In genomic region chr16:70563571-70563970, GRCh38 we compare ENCODE assay signal across 26 cellular contexts. TPM values are rescaled to one million over a fixed set of nuclear protein-coding genes. Genes with fewer than 3 reads are reported as not detected.
A peak's percentile ranks its signal among the peaks of the same experiment; 100 is the strongest.
DNase-seq lines count a peak whose midpoint lies in the region; ATAC-seq, FAIRE-seq and TF ChIP-seq lines count a peak whose summit lies in the region.
"Had no signal": no experiment of that assay in that cellular context is flagged by ENCODE, and none has a peak within 500 bp of the region (broad histone marks: within the 10 kb centered on the region; RNA-seq: fewer than 3 reads in every experiment).

No MANE protein-coding gene starts in this region.

- H4K91ac ChIP-seq in H1 (replicated peaks; ENCODE audit: insufficient read length, low read length): no peak overlapping the region

- TF ChIP-seq CTCF in MCF 10A (IDR thresholded peaks at IDR 0.05; ENCODE audit: unreplicated experiment) (no peak), mammary epithelial cell (conservative IDR thresholded peaks at IDR 0.05 in 1 of 2, IDR thresholded peaks at IDR 0.05 in 1 of 2; ENCODE audit: extremely low read depth in 1 of 2, insufficient read depth in 1 of 2, low read depth in 1 of 2, low read length in 2 of 2) (no peak), H1 (IDR thresholded peaks at IDR 0.05; ENCODE audit: control extremely low read depth in 1 of 3, insufficient read depth in 1 of 3, low read depth in 1 of 3, low read length in 3 of 3) (no peak)

- H2BK120ac ChIP-seq in H1 (replicated peaks; ENCODE audit: low read depth, low read length): no peak overlapping the region

- 0 out of 3 replicates have a peak, but pooled peaks of 1 of the 2 experiments have one; percentile 13 for TF ChIP-seq POLR2A in H1 (IDR thresholded peaks at IDR 0.05; ENCODE audit: control extremely low read depth in 1 of 2, low read depth in 2 of 2, low read length in 2 of 2)

- CTCF ChIA-PET in MCF 10A (lab: Yijun Ruan, JAX): interaction anchor here (0.6 to 3.7 kb wide), 4 partner anchors 10 to 208 kb away, joined by 3 to 22 read pairs (median 8); no protein-coding TSS in a partner anchor
- CTCF ChIA-PET in mammary epithelial cell (lab: Charles Lee; ENCODE audit: low non-redundant PET): no interaction called here
- CTCF ChIA-PET in H1 (lab: Charles Lee; ENCODE audit: partially characterized antibody): interaction anchor here (1.1 to 4.5 kb wide), 6 partner anchors 10 to 194 kb away, joined by 3 to 25 read pairs (median 7); no protein-coding TSS in a partner anchor

- no peak overlapping the region for H3K9ac ChIP-seq in mammary epithelial cell (ENCODE audit: insufficient read depth, low read length)
- H3K9ac ChIP-seq in H1 (replicated peaks in 1 of 4; ENCODE audit: extremely low read depth in 1 of 4, low read depth in 3 of 4, low read length in 3 of 4): no peak overlapping the region
- H3K9ac ChIP-seq: SK-N-SH had no signal

- dilution Hi-C loops in mammary epithelial cell (cut with HindIII; ENCODE audit: low sequenced_read_pairs): loop anchor here (10.0 kb wide), 2 partner anchors 111 to 199 kb away; no protein-coding TSS in a partner anchor

- H3K27ac ChIP-seq in mammary epithelial cell (ENCODE audit: insufficient read depth, low read depth, low read length) (no peak overlapping the region), H1 (ENCODE audit: low read depth, low read length) (no peak overlapping the region)
- no peak overlapping the region for H3K27ac ChIP-seq in effector memory CD4-positive, alpha-beta T cell (ENCODE audit: insufficient read depth, low read length, poor library complexity, severe bottlenecking)
- H3K27ac ChIP-seq: tibial artery, VCaP had no signal

- no peak overlapping the region for H2BK12ac ChIP-seq in H1 (ENCODE audit: low read depth, low read length)

- no peak for FAIRE-seq in H1 (lab: Jason Lieb, UNC)
- FAIRE-seq in HTR-8/SVneo (lab: Jason Lieb, UNC): no peak

- H3K27me3 Mint-ChIP-seq in MCF 10A (ENCODE audit: insufficient read depth, unreplicated experiment): no peaks in the 10 kb centered on the region
- H3K27me3 Mint-ChIP-seq: CD4-positive, CD25-positive, alpha-beta regulatory T cell; memory B cell had no signal

- no peak overlapping the region for H3K4me3 Mint-ChIP-seq in MCF 10A (ENCODE audit: unreplicated experiment)
- H3K4me3 Mint-ChIP-seq: CD4-positive, CD25-positive, alpha-beta regulatory T cell; memory B cell had no signal

- no peak for TF ChIP-seq EP300 in H1 (IDR thresholded peaks at IDR 0.05; ENCODE audit: borderline replicate concordance in 1 of 2, low read depth in 2 of 2, low read length in 2 of 2)

- H3K79me1 ChIP-seq in H1 (ENCODE audit: low read depth, low read length): peaks cover 2% of the 10 kb centered on the region; the same call in 1 of the 2 replicates

- H3K18ac ChIP-seq in H1 (ENCODE audit: extremely low read depth, low read length): no peak overlapping the region

- H3K4me3 ChIP-seq in mammary epithelial cell (replicated peaks in 1 of 3; ENCODE audit: insufficient read depth in 1 of 3, low read depth in 2 of 3, low read length in 3 of 3) (no peak overlapping the region), H1 (ENCODE audit: extremely low read depth in 1 of 4, insufficient read depth in 2 of 4, low read depth in 3 of 4, low read length in 4 of 4) (no peak overlapping the region)
- no peak overlapping the region for H3K4me3 ChIP-seq in effector memory CD4-positive, alpha-beta T cell (ENCODE audit: insufficient read depth, low read depth, low read length, poor library complexity, severe bottlenecking)
- H3K4me3 ChIP-seq: tibial artery had no signal

- in situ Hi-C loops in mammary epithelial cell (cut with MboI; ENCODE audit: low sequenced_read_pairs in 2 of 2): no loop called here

- TF ChIP-seq RAD21 in H1 (IDR thresholded peaks at IDR 0.05 in 1 of 2, conservative IDR thresholded peaks at IDR 0.05 in 1 of 2; ENCODE audit: low read depth in 2 of 2, low read length in 2 of 2): no peak

- DNase-seq in MCF 10A (ENCODE audit: unreplicated experiment) (peak; percentile 87), mammary epithelial cell (no peak), H1 (ENCODE audit: low read depth in 1 of 2, low spot score in 2 of 2) (no peak), iris pigment epithelial cell (ENCODE audit: low read depth) (peak; percentile 42), mucosa of gallbladder (ENCODE audit: low spot score) (no peak), HTR-8/SVneo (ENCODE audit: insufficient read length, low spot score) (no peak)
- no peak for DNase-seq in effector memory CD4-positive, alpha-beta T cell
- DNase-seq: activated CD4-positive, alpha-beta T cell treated with anti-CD3 and anti-CD28 coated beads, Interleukin-2, amount 50 U/mL, for 4 hours; activated gamma-delta T cell treated with Interleukin-2 at 50 U/mL for 16 hours; amniotic stem cell; caudate nucleus; CD4-positive, CD25-positive, alpha-beta regulatory T cell; dermis blood vessel endothelial cell; IMR-90; NCI-H1417 treated with DMSO at 0.1 percent for 48 hours; NCI-H2171; NCI-H524 treated with DMSO at 0.1 percent for 48 hours; nucleus accumbens; SK-N-SH; stimulated activated CD4-positive, alpha-beta T cell treated with anti-CD3 and anti-CD28 coated beads, Interleukin-4, amount 100 ng/mL, for 1 hour; stimulated activated naive CD4-positive, alpha-beta T cell; T-helper 2 cell; tibial artery had no signal

- H3K27me3 ChIP-seq in mammary epithelial cell (ENCODE audit: insufficient read depth, low read length): no peaks in the 10 kb centered on the region
- no peaks in the 10 kb centered on the region for H3K27me3 ChIP-seq in H1 (replicated peaks in 1 of 4; ENCODE audit: control insufficient read depth in 3 of 4, extremely low read depth in 1 of 4, insufficient read depth in 3 of 4, low read length in 3 of 4)
- H3K27me3 ChIP-seq in effector memory CD4-positive, alpha-beta T cell (replicated peaks; ENCODE audit: control insufficient read depth, insufficient read depth, low read length, poor library complexity, severe bottlenecking): no peaks in the 10 kb centered on the region
- H3K27me3 ChIP-seq: tibial artery had no signal

- H3K36me3 ChIP-seq in mammary epithelial cell (ENCODE audit: insufficient read depth, low read length): peaks cover 67% of the 10 kb centered on the region
- peaks cover 73 to 100% (median 94%) of the 10 kb centered on the region in 4 experiments for H3K36me3 ChIP-seq in H1 (ENCODE audit: control insufficient read depth in 2 of 4, insufficient read depth in 4 of 4, low read length in 3 of 4)
- H3K36me3 ChIP-seq in effector memory CD4-positive, alpha-beta T cell (ENCODE audit: control insufficient read depth, insufficient read depth, low read length): peaks cover 96% of the 10 kb centered on the region

- H3K4me1 ChIP-seq in mammary epithelial cell (ENCODE audit: insufficient read depth, low read length): peaks cover 26% of the 10 kb centered on the region
- no peaks in the 10 kb centered on the region for H3K4me1 ChIP-seq in H1 (replicated peaks in 1 of 4; ENCODE audit: control insufficient read depth in 3 of 4, insufficient read depth in 4 of 4, low read length in 3 of 4)
- no peaks in the 10 kb centered on the region for H3K4me1 ChIP-seq in effector memory CD4-positive, alpha-beta T cell (ENCODE audit: control insufficient read depth, insufficient read depth, low read length, poor library complexity, severe bottlenecking)
- H3K4me1 ChIP-seq: tibial artery had no signal

- ATAC-seq in HG03432 (IDR thresholded peaks at IDR 0.05; ENCODE audit: unreplicated experiment): no peak

- no peaks in the 10 kb centered on the region for H3K9me3 ChIP-seq in mammary epithelial cell (replicated peaks; ENCODE audit: insufficient read depth, low read length)
- H3K9me3 ChIP-seq in H1 (ENCODE audit: insufficient read depth in 2 of 2, low read depth in 1 of 2, low read length in 1 of 2): no peaks in the 10 kb centered on the region
- H3K9me3 ChIP-seq in effector memory CD4-positive, alpha-beta T cell (ENCODE audit: control insufficient read depth, low read length): no peaks in the 10 kb centered on the region
- H3K9me3 ChIP-seq: SK-N-SH, tibial artery had no signal

- H3K14ac ChIP-seq in H1 (ENCODE audit: insufficient read length): no peak overlapping the region

- intact Hi-C loops in MCF 10A (cut with micrococcal nuclease) (no loop called here), mammary epithelial cell (cut with micrococcal nuclease) (no loop called here)

- no peak overlapping the region for H3K56ac ChIP-seq in H1 (replicated peaks; ENCODE audit: insufficient read length, low read depth, low read length)

- H4K5ac ChIP-seq in H1 (ENCODE audit: insufficient read length, low read depth, low read length): no peak overlapping the region

- H2BK5ac ChIP-seq in H1 (ENCODE audit: low read depth, low read length): no peak overlapping the region

- no peaks in the 10 kb centered on the region for H3K23me2 ChIP-seq in H1 (ENCODE audit: low read depth, low read length)

- H3K23ac ChIP-seq in H1 (ENCODE audit: insufficient read length): no peak overlapping the region

- no TSS peak for BruUV-seq in MCF 10A (replicated peaks; lab: Mats Ljungman, UMichigan)
- BruUV-seq in mammary epithelial cell (replicated peaks; lab: Mats Ljungman, UMichigan): no TSS peak

- H4K8ac ChIP-seq in H1 (ENCODE audit: extremely low read depth, insufficient read depth, low read length): peak overlapping the region; percentile 22; the same call in 1 of the 2 replicates

- 69% methylated on average over 5 of the region's 6 CpGs for WGBS in mammary epithelial cell (ENCODE audit: low coverage, missing lambda C conversion rate)
- WGBS in H1 (ENCODE audit: extremely low coverage in 1 of 2, insufficient coverage in 1 of 2, insufficient read length in 1 of 2, insufficient replicate concordance in 2 of 2, low coverage in 1 of 2, low lambda C conversion rate in 2 of 2, missing lambda C conversion rate in 1 of 2), 2 experiments: 90% methylated on average over 6 of the region's 6 CpGs; no CpG with 5 or more reads in 1 of the 2 experiments

- H3K9me3 Mint-ChIP-seq in MCF 10A (ENCODE audit: unreplicated experiment): no peaks in the 10 kb centered on the region
- H3K9me3 Mint-ChIP-seq: memory B cell had no signal

- POLR2A ChIA-PET in MCF 10A (lab: Yijun Ruan, JAX) (interaction anchor here (0.6 to 3.0 kb wide), 3 partner anchors 10 to 40 kb away, joined by 3 to 9 read pairs (median 4); no protein-coding TSS in a partner anchor), H1 (lab: Charles Lee; ENCODE audit: partially characterized antibody) (interaction anchor here (0.6 to 27.1 kb wide), 7 partner anchors 7 to 90 kb away, joined by 3 to 525 read pairs (median 6); no protein-coding TSS in a partner anchor)

- H4K20me1 ChIP-seq in mammary epithelial cell (ENCODE audit: insufficient read depth, low read length) (no peaks in the 10 kb centered on the region), H1 (replicated peaks in 1 of 2; ENCODE audit: control insufficient read depth in 1 of 2, insufficient read depth in 2 of 2, low read length in 2 of 2) (peaks cover 10 to 21% of the 10 kb centered on the region in 2 experiments)

- H3K27ac Mint-ChIP-seq in MCF 10A (ENCODE audit: low read depth, unreplicated experiment): peak overlapping the region; percentile 49
- H3K27ac Mint-ChIP-seq: memory B cell had no signal

- no peak overlapping the region for H2AK5ac ChIP-seq in H1 (ENCODE audit: low read depth, low read length)

- no peak overlapping the region for H2BK20ac ChIP-seq in H1 (ENCODE audit: low read length)

- peaks cover 5% of the 10 kb centered on the region for H3K4me1 Mint-ChIP-seq in MCF 10A (ENCODE audit: insufficient read depth, unreplicated experiment)
- H3K4me1 Mint-ChIP-seq: memory B cell had no signal

- H3K79me2 ChIP-seq in mammary epithelial cell (ENCODE audit: insufficient read depth, low read length) (peaks cover 45% of the 10 kb centered on the region), H1 (ENCODE audit: control insufficient read depth in 1 of 2, insufficient read depth in 2 of 2, low read length in 2 of 2) (no peaks in the 10 kb centered on the region; a peak in 1 of 4 replicates)

- H3K4me2 ChIP-seq in mammary epithelial cell (ENCODE audit: insufficient read depth, low read depth, low read length): no peak overlapping the region
- no peak overlapping the region for H3K4me2 ChIP-seq in H1 (ENCODE audit: insufficient read depth in 1 of 2, low read depth in 2 of 2, low read length in 2 of 2)
- H3K4me2 ChIP-seq: SK-N-SH had no signal

- peaks cover 100% of the 10 kb centered on the region for H3K36me3 Mint-ChIP-seq in MCF 10A (ENCODE audit: insufficient read depth, unreplicated experiment)

- no peak overlapping the region for H3K4ac ChIP-seq in H1 (replicated peaks; ENCODE audit: insufficient read length, low read depth, low read length)

- H2BK15ac ChIP-seq in H1 (ENCODE audit: low read length): no peak overlapping the region

- H2AFZ ChIP-seq in mammary epithelial cell (ENCODE audit: low read depth, low read length) (no peak overlapping the region), H1 (ENCODE audit: low read length) (no peak overlapping the region)

RNA-seq across cellular contexts. Expression of gene SF3B3, which starts 40.0 kb away (rescaled TPM):
- total RNA-seq in MCF 10A (2022) (309 and 318 TPM in 2 replicates), mammary epithelial cell (100 to 1,000 TPM; 147 to 305 TPM), mucosa of gallbladder (225 TPM)
- polyA plus RNA-seq in mammary epithelial cell (107 TPM), H1 (2011; rRNA removed) (241 and 261 TPM in 2 replicates)
- 517 TPM for polyA minus RNA-seq in mammary epithelial cell
- 513 and 521 TPM in 2 replicates for total RNA-seq in H1 (2021; fragmentation: NEBNext Ultra II Directional; extraction: Animal tissue kit (Norgen Biotek cat#: 25700))
- polyA plus RNA-seq in H1 (2011; cell fraction: cytosol; rRNA removed): 143 TPM
- 373 TPM for polyA plus RNA-seq in H1 (2011; cell fraction: nucleus; rRNA removed)
- 284 to 337 TPM (median 317 TPM) in 4 replicates for polyA plus RNA-seq in H1 (2012, experiment 1 of 2)
- polyA plus RNA-seq in H1 (2012, experiment 2 of 2): 63.1 TPM
- polyA plus RNA-seq in H1 (2013, experiment 1 of 2): 156 TPM
- polyA plus RNA-seq in H1 (2013, experiment 2 of 2): 141 TPM
- 358 and 477 TPM in 2 replicates for polyA minus RNA-seq in H1 (2011; rRNA and poly(A)+ RNA removed)
- polyA minus RNA-seq in H1 (2011; cell fraction: cytosol; rRNA and poly(A)+ RNA removed): 133 TPM
- 217 TPM for polyA minus RNA-seq in H1 (2011; cell fraction: nucleus; rRNA and poly(A)+ RNA removed)

RNA-seq across cellular contexts. Expression of gene COG4, which starts 40.2 kb away (rescaled TPM):
- total RNA-seq in MCF 10A (2022) (62.2 and 64.9 TPM in 2 replicates), mammary epithelial cell (10 to 100 TPM; 42.7 to 52.0 TPM), mucosa of gallbladder (59.7 TPM)
- polyA plus RNA-seq in mammary epithelial cell (35.7 TPM), H1 (2011; rRNA removed) (50.2 and 54.7 TPM in 2 replicates)
- 39.0 TPM for polyA minus RNA-seq in mammary epithelial cell
- total RNA-seq in H1 (2021; fragmentation: NEBNext Ultra II Directional; extraction: Animal tissue kit (Norgen Biotek cat#: 25700)): 46.1 and 52.2 TPM in 2 replicates
- 48.3 TPM for polyA plus RNA-seq in H1 (2011; cell fraction: cytosol; rRNA removed)
- 94.1 TPM for polyA plus RNA-seq in H1 (2011; cell fraction: nucleus; rRNA removed)
- 37.1 to 49.2 TPM (median 47.6 TPM) in 4 replicates for polyA plus RNA-seq in H1 (2012, experiment 1 of 2)
- polyA plus RNA-seq in H1 (2012, experiment 2 of 2): 20.8 TPM
- 32.5 TPM for polyA plus RNA-seq in H1 (2013, experiment 1 of 2)
- polyA plus RNA-seq in H1 (2013, experiment 2 of 2): 29.9 TPM
- polyA minus RNA-seq in H1 (2011; rRNA and poly(A)+ RNA removed): 55.9 and 66.3 TPM in 2 replicates
- polyA minus RNA-seq in H1 (2011; cell fraction: cytosol; rRNA and poly(A)+ RNA removed): 29.0 TPM
- polyA minus RNA-seq in H1 (2011; cell fraction: nucleus; rRNA and poly(A)+ RNA removed): 22.5 TPM

Comparison
In these comparisons a context has a peak if more than half of its experiments do, and no peak if none do; other contexts are left out.
1. DNase-seq: peak in MCF 10A (single experiment) and iris pigment epithelial cell (single experiment); none in mammary epithelial cell (single experiment), H1 (0 of 2), effector memory CD4-positive, alpha-beta T cell (0 of 3), mucosa of gallbladder (single experiment) and HTR-8/SVneo (single experiment).